Comparison of ENCODE assay signal across 15 cellular contexts in the genomic region with DNA sequence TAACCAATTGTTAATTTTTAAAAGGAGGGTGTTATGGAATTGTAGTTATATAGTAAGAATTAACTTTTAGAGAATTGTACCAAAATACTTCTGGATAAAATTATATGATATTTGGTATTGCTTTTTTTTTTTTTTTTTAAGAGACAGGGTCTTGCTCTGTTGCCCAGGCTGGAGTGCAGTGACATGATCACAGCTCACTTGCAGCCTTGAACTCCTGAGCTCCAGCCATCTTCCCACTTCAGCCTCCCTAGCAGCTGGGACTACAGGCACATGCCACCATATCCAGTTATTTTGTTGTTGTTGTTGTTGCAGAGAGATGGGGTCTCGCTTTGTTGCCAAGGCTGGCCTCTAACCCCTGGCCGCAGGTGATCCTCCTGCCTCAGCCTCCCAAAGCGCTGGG. TPM values are rescaled to one million over a fixed set of nuclear protein-coding genes. Genes with fewer than 3 reads are reported as not detected.
DNase-seq lines count a peak whose midpoint lies in the region; ATAC-seq and TF ChIP-seq lines count a peak whose summit lies in the region.
"Had no signal": no experiment of that assay in that cellular context is flagged by ENCODE, and none has a peak within 500 bp of the region (broad histone marks: within the 10 kb centered on the region; RNA-seq: fewer than 3 reads in every experiment).

No MANE protein-coding gene starts in this region.

- peak overlapping the region; percentile 32 for H3K14ac ChIP-seq in trophoblast cell (ENCODE audit: low read length)

- H3K4me3 ChIP-seq in CD4-positive, CD25-positive, alpha-beta regulatory T cell (ENCODE audit: low read depth, low read length) = no peak overlapping the region
- H3K4me3 ChIP-seq in HEK293 (ENCODE audit: low read depth, low read length) (no peak overlapping the region), trophoblast cell (ENCODE audit: low read depth, low read length) (no peak overlapping the region)
- H3K4me3 ChIP-seq: GM23338, HAP-1 had no signal

- peaks cover 15% of the 10 kb centered on the region for H3K79me1 ChIP-seq in trophoblast cell (ENCODE audit: low read length)

- H3K9ac ChIP-seq in trophoblast cell (ENCODE audit: low read length) = no peak overlapping the region

- DNase-seq in CD4-positive, CD25-positive, alpha-beta regulatory T cell = no peak
- no peak for DNase-seq in central memory CD8-positive, alpha-beta T cell (ENCODE audit: low spot score in 2 of 2)
- DNase-seq in trophoblast cell (no peak), NCI-H1436 (lab: John Stamatoyannopoulos, UW) (no peak), Right ventricle myocardium superior (no peak)
- DNase-seq: C1 segment of cervical spinal cord; Calu3; CD4-positive, alpha-beta memory T cell; COR-L47; DMS153; DND-41 had no signal

- H3K36me3 Mint-ChIP-seq in CD4-positive, CD25-positive, alpha-beta regulatory T cell = no peaks in the 10 kb centered on the region
- H3K36me3 Mint-ChIP-seq in central memory CD8-positive, alpha-beta T cell (ENCODE audit: insufficient read depth) = peaks cover 7% of the 10 kb centered on the region

- ATAC-seq in CD4-positive, CD25-positive, alpha-beta regulatory T cell (ENCODE audit: low read depth in 2 of 2) = no peak
- no peak for ATAC-seq in central memory CD8-positive, alpha-beta T cell (replicated peaks; ENCODE audit: extremely low read depth, poor library complexity, severe bottlenecking)
- ATAC-seq in GM18868 (IDR thresholded peaks at IDR 0.05; ENCODE audit: unreplicated experiment) (no peak), Right ventricle myocardium superior (ENCODE audit: poor library complexity) (no peak)
- ATAC-seq: GM23338 had no signal

- TF ChIP-seq CTCF in HEK293 (tag by site-specific recombination; IDR thresholded peaks at IDR 0.05) = no peak

- H3K23ac ChIP-seq in trophoblast cell (ENCODE audit: low read length) = no peak overlapping the region

- peak overlapping the region; percentile 60 for H4K91ac ChIP-seq in trophoblast cell (ENCODE audit: low read depth, low read length)

- H4K8ac ChIP-seq in trophoblast cell (ENCODE audit: low read depth, low read length) = no peak overlapping the region

- no peak overlapping the region for H3K27ac ChIP-seq in CD4-positive, CD25-positive, alpha-beta regulatory T cell (ENCODE audit: insufficient read depth, low read length, poor library complexity, severe bottlenecking)
- H3K27ac ChIP-seq in HEK293 (ENCODE audit: extremely low read depth, low read depth, low read length) (no peak overlapping the region), trophoblast cell (ENCODE audit: low read depth, low read length) (no peak overlapping the region)

- H3K27me3 ChIP-seq in CD4-positive, CD25-positive, alpha-beta regulatory T cell (ENCODE audit: control insufficient read depth, insufficient read depth, low read length) = no peaks in the 10 kb centered on the region
- no peaks in the 10 kb centered on the region for H3K27me3 ChIP-seq in trophoblast cell (ENCODE audit: insufficient read depth, low read length)

- POLR2A ChIA-PET in HEK293 (lab: Yijun Ruan, JAX) = no interaction called here

- H3K79me2 ChIP-seq in trophoblast cell (ENCODE audit: control insufficient read depth, insufficient read depth, low read length, poor library complexity) = no peaks in the 10 kb centered on the region

- peak overlapping the region; percentile 66 for H3K18ac ChIP-seq in trophoblast cell (ENCODE audit: low read length)

- intact Hi-C loops in Right ventricle myocardium superior (cut with DNase I) = no loop called here

- peak overlapping the region; percentile 32 for H4K12ac ChIP-seq in trophoblast cell (ENCODE audit: low read depth, low read length)

- H2BK120ac ChIP-seq in trophoblast cell (ENCODE audit: insufficient read depth, low read length, poor library complexity) = peak overlapping the region; percentile 54

- peak overlapping the region; percentile 61 for H2BK12ac ChIP-seq in trophoblast cell (ENCODE audit: low read length)

- no peaks in the 10 kb centered on the region for H3K9me3 Mint-ChIP-seq in CD4-positive, CD25-positive, alpha-beta regulatory T cell
- H3K9me3 Mint-ChIP-seq in central memory CD8-positive, alpha-beta T cell = no peaks in the 10 kb centered on the region
- H3K9me3 Mint-ChIP-seq: CD4-positive, alpha-beta memory T cell; GM23338 had no signal

- H3K9me3 ChIP-seq in CD4-positive, CD25-positive, alpha-beta regulatory T cell (ENCODE audit: control insufficient read depth in 2 of 2, low read length in 2 of 2) = no peaks in the 10 kb centered on the region
- H3K9me3 ChIP-seq in HEK293 (ENCODE audit: control insufficient read depth, insufficient read depth, low read depth, low read length) = no peaks in the 10 kb centered on the region
- no peaks in the 10 kb centered on the region for H3K9me3 ChIP-seq in trophoblast cell (ENCODE audit: insufficient read depth, low read depth, low read length)
- H3K9me3 ChIP-seq: HAP-1 had no signal

- no CpG with 5 or more reads among the region's 3 CpGs for WGBS in trophoblast cell (ENCODE audit: extremely low coverage, insufficient coverage, insufficient read length)

- H3K4me2 ChIP-seq in trophoblast cell (ENCODE audit: low read length) = no peak overlapping the region
- H3K4me2 ChIP-seq: GM23338 had no signal

- H3K4ac ChIP-seq in trophoblast cell (ENCODE audit: low read depth, low read length) = no peak overlapping the region

- peak overlapping the region in 2 of 3 donors; percentile 39 to 67 for H3K27ac Mint-ChIP-seq in CD4-positive, CD25-positive, alpha-beta regulatory T cell
- H3K27ac Mint-ChIP-seq in central memory CD8-positive, alpha-beta T cell (ENCODE audit: low read depth) = peak overlapping the region; percentile 80
- H3K27ac Mint-ChIP-seq: GM23338 had no signal

- CTCF ChIA-PET in HEK293 (lab: Yijun Ruan, JAX) = interaction anchor here (1.2 kb wide), 1 partner anchor 99 kb away, joined by 3 read pairs; no protein-coding TSS in a partner anchor

- H2AFZ ChIP-seq in trophoblast cell (ENCODE audit: insufficient read depth, low read length, poor library complexity) = no peak overlapping the region
- H2AFZ ChIP-seq: GM23338 had no signal

- H3K4me1 Mint-ChIP-seq in CD4-positive, CD25-positive, alpha-beta regulatory T cell = peaks cover 14 to 71% (median 47%) of the 10 kb centered on the region in 4 donors
- H3K4me1 Mint-ChIP-seq in central memory CD8-positive, alpha-beta T cell = peaks cover 42% of the 10 kb centered on the region

- H3K36me3 ChIP-seq in CD4-positive, CD25-positive, alpha-beta regulatory T cell (ENCODE audit: control insufficient read depth, insufficient read depth, low read length) = no peaks in the 10 kb centered on the region
- no peaks in the 10 kb centered on the region for H3K36me3 ChIP-seq in HEK293 (ENCODE audit: control insufficient read depth in 2 of 2, insufficient read depth in 1 of 2, low read length in 2 of 2)
- no peaks in the 10 kb centered on the region for H3K36me3 ChIP-seq in trophoblast cell (ENCODE audit: control insufficient read depth in 1 of 2, insufficient read depth in 2 of 2, low read length in 2 of 2)
- H3K36me3 ChIP-seq: HAP-1 had no signal

- no peak overlapping the region for H3K4me3 Mint-ChIP-seq in CD4-positive, CD25-positive, alpha-beta regulatory T cell
- H3K4me3 Mint-ChIP-seq in central memory CD8-positive, alpha-beta T cell = no peak overlapping the region
- H3K4me3 Mint-ChIP-seq: GM23338 had no signal

- no peaks in the 10 kb centered on the region for H3K27me3 Mint-ChIP-seq in CD4-positive, CD25-positive, alpha-beta regulatory T cell
- H3K27me3 Mint-ChIP-seq in central memory CD8-positive, alpha-beta T cell = no peaks in the 10 kb centered on the region
- H3K27me3 Mint-ChIP-seq: CD4-positive, alpha-beta memory T cell had no signal

- H3K4me1 ChIP-seq in CD4-positive, CD25-positive, alpha-beta regulatory T cell (ENCODE audit: control insufficient read depth, insufficient read depth, low read length, poor library complexity, severe bottlenecking) = peaks cover 37% of the 10 kb centered on the region
- no peaks in the 10 kb centered on the region for H3K4me1 ChIP-seq in HEK293 (ENCODE audit: control insufficient read depth, insufficient read depth, low read length)
- H3K4me1 ChIP-seq in trophoblast cell (ENCODE audit: control insufficient read depth in 1 of 2, insufficient read depth in 2 of 2, low read length in 2 of 2) = peaks cover 21 to 26% of the 10 kb centered on the region in 2 experiments

- H2BK5ac ChIP-seq in trophoblast cell (ENCODE audit: low read depth, low read length, poor library complexity) = peak overlapping the region; percentile 60

- peak overlapping the region; percentile 84 for H2AK5ac ChIP-seq in trophoblast cell (ENCODE audit: low read length)

TF ChIP-seq in HEK293, 187 proteins besides CTCF, POLR2A, EP300 and RAD21:
- TF ChIP-seq, protein P1, sequence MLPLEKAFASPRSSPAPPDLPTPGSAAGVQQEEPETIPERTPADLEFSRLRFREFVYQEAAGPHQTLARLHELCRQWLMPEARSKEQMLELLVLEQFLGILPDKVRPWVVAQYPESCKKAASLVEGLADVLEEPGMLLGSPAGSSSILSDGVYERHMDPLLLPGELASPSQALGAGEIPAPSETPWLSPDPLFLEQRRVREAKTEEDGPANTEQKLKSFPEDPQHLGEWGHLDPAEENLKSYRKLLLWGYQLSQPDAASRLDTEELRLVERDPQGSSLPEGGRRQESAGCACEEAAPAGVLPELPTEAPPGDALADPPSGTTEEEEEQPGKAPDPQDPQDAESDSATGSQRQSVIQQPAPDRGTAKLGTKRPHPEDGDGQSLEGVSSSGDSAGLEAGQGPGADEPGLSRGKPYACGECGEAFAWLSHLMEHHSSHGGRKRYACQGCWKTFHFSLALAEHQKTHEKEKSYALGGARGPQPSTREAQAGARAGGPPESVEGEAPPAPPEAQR (tag by site-specific recombination; IDR thresholded peaks at IDR 0.05) = no peak
- TF ChIP-seq HOXA7 (CRISPR knock-in tag; IDR thresholded peaks at IDR 0.05; ENCODE audit: borderline replicate concordance) (no peak), ZNF660 (tag by site-specific recombination; IDR thresholded peaks at IDR 0.05) (no peak), ZNF121 (tag by site-specific recombination; IDR thresholded peaks at IDR 0.05) (peak; percentile 53; the same call in 1 of the 2 replicates), ZNF529 (tag by site-specific recombination; IDR thresholded peaks at IDR 0.05; ENCODE audit: insufficient replicate concordance) (no peak)

RNA-seq across cellular contexts. Expression of a gene that starts 8.5 kb away (rescaled TPM):
- total RNA-seq in CD4-positive, CD25-positive, alpha-beta regulatory T cell = 21.8 TPM
- 10 to 100 TPM; 10.3 to 13.7 (median 12.5) TPM for polyA plus RNA-seq in CD4-positive, CD25-positive, alpha-beta regulatory T cell
- 2.8 and 3.0 TPM in 2 replicates for polyA plus RNA-seq in trophoblast cell (2013)
- 3.1 TPM for total RNA-seq in Right ventricle myocardium superior

RNA-seq across cellular contexts. Expression of a gene that starts 8.9 kb away (rescaled TPM):
- total RNA-seq in CD4-positive, CD25-positive, alpha-beta regulatory T cell = 11.5 TPM
- polyA plus RNA-seq in CD4-positive, CD25-positive, alpha-beta regulatory T cell = 1 to 10 TPM; 1.9 to 5.1 (median 3.0) TPM
- polyA plus RNA-seq in trophoblast cell (2013) = 10.7 and 11.1 TPM in 2 replicates
- total RNA-seq in Right ventricle myocardium superior = 0.16 TPM
- total RNA-seq: GM23338 had no signal
- polyA plus RNA-seq: GM23338 had no signal

RNA-seq across cellular contexts. Expression of a gene that starts 52.0 kb away (rescaled TPM):
- total RNA-seq in CD4-positive, CD25-positive, alpha-beta regulatory T cell = 58.6 TPM
- 100 to 1,000 TPM; 102 to 116 (median 114) TPM for polyA plus RNA-seq in CD4-positive, CD25-positive, alpha-beta regulatory T cell
- polyA plus RNA-seq in trophoblast cell (2013) = 102 and 110 TPM in 2 replicates
- 89.5 TPM for total RNA-seq in Right ventricle myocardium superior

Comparison
In these comparisons a context has a peak if more than half of its experiments do, and no peak if none do; other contexts are left out.
1. RNA of a gene that starts 8.9 kb away (total RNA-seq): 11.5 TPM in CD4-positive, CD25-positive, alpha-beta regulatory T cell (single experiment); 0.16 TPM in Right ventricle myocardium superior (single experiment); every median in the first group is over 10 times any median in the second.